1 cellular context compared by ENCODE assay signal in genomic region chr16:4790261-4790660, GRCh38.
TF ChIP-seq lines count a peak whose summit lies in the region.

No MANE protein-coding gene starts in this region.

TF ChIP-seq in HepG2, 621 proteins besides CTCF, POLR2A, EP300 and RAD21:
- TF ChIP-seq MZF1 (CRISPR knock-in tag; IDR thresholded peaks at IDR 0.05; ENCODE audit: borderline replicate concordance), result no peak
- TF ChIP-seq ZHX2 (IDR thresholded peaks at IDR 0.05; ENCODE audit: low read depth), result no peak
- TF ChIP-seq ZHX2 (CRISPR knock-in tag; IDR thresholded peaks at IDR 0.05; ENCODE audit: borderline replicate concordance), result no peak
- no peak for TF ChIP-seq KMT2B (CRISPR knock-in tag; IDR thresholded peaks at IDR 0.05)
- 0 out of 4 replicates have a peak, but pooled peaks of 1 of the 2 experiments have one; percentile 47 for TF ChIP-seq ATF4 (CRISPR knock-in tag; IDR thresholded peaks at IDR 0.05)
